8 cellular contexts compared by ENCODE assay signal in the genomic region with DNA sequence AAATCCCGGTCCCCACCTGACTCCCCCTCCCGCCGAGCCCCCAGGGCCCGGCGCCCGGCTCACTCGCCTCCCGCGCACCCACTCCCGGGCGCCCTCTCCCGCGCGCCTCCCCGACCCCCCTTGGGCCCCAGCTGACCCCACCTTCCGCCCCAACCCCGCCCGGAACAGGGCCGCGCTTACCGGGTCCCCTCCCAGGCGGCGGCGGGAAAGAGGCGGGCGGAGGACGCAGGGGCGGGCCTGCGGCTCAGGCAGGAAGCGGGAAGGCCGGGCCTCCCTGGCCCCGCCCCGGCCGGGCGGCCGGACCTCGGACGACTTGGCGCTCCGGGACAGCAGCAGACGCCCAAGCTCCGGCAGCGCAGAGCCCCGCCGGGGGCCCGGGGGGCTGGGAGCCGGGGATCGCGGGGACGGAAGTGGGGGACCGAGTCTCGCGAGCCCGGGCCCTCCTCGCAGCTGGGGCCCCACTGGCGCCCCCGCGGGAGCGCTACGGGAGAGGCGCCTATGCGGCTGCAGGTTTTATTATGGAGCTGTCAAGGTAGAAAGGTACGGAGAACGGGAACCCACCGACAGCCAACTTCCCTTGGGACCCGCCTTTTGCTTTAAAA. TPM values are rescaled to one million over a fixed set of nuclear protein-coding genes. Genes with fewer than 3 reads are reported as not detected.
DNase-seq lines count a peak whose midpoint lies in the region; ATAC-seq and TF ChIP-seq lines count a peak whose summit lies in the region.

Gene SLC41A3 (minus strand): TSS at position 212 of the 602 bp plus-strand sequence. CDS start 15,905 bp downstream, outside the sequence.

- peaks cover 32% of the 10 kb centered on the region for H3K9me3 ChIP-seq in OCI-LY7 (ENCODE audit: low read length)
- H3K9me3 ChIP-seq in mucosa of stomach (ENCODE audit: control insufficient read depth, low read length): no peaks in the 10 kb centered on the region

- H4K20me1 ChIP-seq in OCI-LY7 (ENCODE audit: insufficient read depth, low read length): no peaks in the 10 kb centered on the region

- H3K9ac ChIP-seq in mucosa of stomach (ENCODE audit: low read length): peak within 1 kb of the TSS; percentile 81

- no peaks in the 10 kb centered on the region; the same call in 1 of the 2 replicates for H3K36me3 ChIP-seq in OCI-LY7 (ENCODE audit: insufficient read depth, low read length)
- no peaks in the 10 kb centered on the region for H3K36me3 ChIP-seq in mucosa of stomach (ENCODE audit: control insufficient read depth, insufficient read depth, low read length)

- H2AFZ ChIP-seq in OCI-LY7 (ENCODE audit: low read length): peak within 1 kb of the TSS; percentile 84

- no TSS peak for BruUV-seq in OCI-LY7 (replicated peaks; lab: Mats Ljungman, UMichigan)

- CTCF ChIA-PET in OCI-LY7 (lab: Charles Lee; ENCODE audit: unreplicated experiment): no interaction called here

- H3K27ac ChIP-seq in OCI-LY7 (ENCODE audit: low read depth, low read length, poor library complexity, severe bottlenecking): peak within 1 kb of the TSS; percentile 62

- H3K4me1 ChIP-seq in OCI-LY7 (ENCODE audit: insufficient read depth, low read length, poor library complexity, severe bottlenecking) (peaks cover 7% of the 10 kb centered on the region), mucosa of stomach (ENCODE audit: control insufficient read depth, insufficient read depth, low read length) (peaks cover 7% of the 10 kb centered on the region)

- peak; percentile 91 for ATAC-seq in GM21526 (IDR thresholded peaks at IDR 0.05; ENCODE audit: low FRiP score, unreplicated experiment)

- H3K9me2 ChIP-seq in OCI-LY7 (ENCODE audit: insufficient read depth, low read length): no peaks in the 10 kb centered on the region

- peak; percentile 74 for TF ChIP-seq CTCF in OCI-LY7 (conservative IDR thresholded peaks at IDR 0.05; ENCODE audit: low read length)

- POLR2A ChIA-PET in OCI-LY7 (lab: Charles Lee): interaction anchor here (0.6 to 1.0 kb wide), 7 partner anchors 9 to 454 kb away, joined by 3 to 6 read pairs (median 4); no protein-coding TSS in a partner anchor

- DNase-seq in DMS153 (lab: John Stamatoyannopoulos, UW) (peak; percentile 70), HuH-7.5 (ENCODE audit: low spot score) (peak; percentile 82), OCI-LY7 (ENCODE audit: low spot score) (peak; percentile 90), activated T-cell treated with anti-CD3 and anti-CD28 coated beads for 48 hours (ENCODE audit: low read depth) (peak; percentile 88), erythroblast (lab: John Stamatoyannopoulos, UW) (peak; percentile 89 to 90)
- DNase-seq in stimulated activated CD8-positive, alpha-beta memory T cell treated with anti-CD3 and anti-CD28 coated beads, Interleukin-4, amount 100 ng/mL, for 48 hours: peak; percentile 92

- no peaks in the 10 kb centered on the region for H3K27me3 ChIP-seq in mucosa of stomach (ENCODE audit: control insufficient read depth, insufficient read depth, low read length)

- H3K4me2 ChIP-seq in OCI-LY7 (ENCODE audit: low read length): peak within 1 kb of the TSS; percentile 92

- peak; percentile 41 for TF ChIP-seq POLR2A in erythroblast (IDR thresholded peaks at IDR 0.05; ENCODE audit: low read length)

- H3K4me3 ChIP-seq in OCI-LY7 (ENCODE audit: low read depth, low read length, poor library complexity, severe bottlenecking): peak within 1 kb of the TSS; percentile 89
- H3K4me3 ChIP-seq in mucosa of stomach (ENCODE audit: low read length): peak within 1 kb of the TSS; percentile 49

- H3K79me2 ChIP-seq in OCI-LY7 (ENCODE audit: insufficient read depth, low read depth, low read length): no peaks in the 10 kb centered on the region; the same call in 1 of the 2 replicates

- intact Hi-C loops in OCI-LY7 (cut with micrococcal nuclease; ENCODE audit: unreplicated experiment): loop anchor here (2.0 to 5.0 kb wide), 2 partner anchors 167 to 487 kb away; partner anchors contain the start of gene OSBPL11

RNA-seq across cellular contexts. Expression of gene SLC41A3, which starts in this region (rescaled TPM):
- 26.6 and 35.9 TPM in 2 replicates for total RNA-seq in OCI-LY7 (2014; rRNA removed; shearing (Covaris generic))
- total RNA-seq in OCI-LY7 (2022): 31.9 and 35.3 TPM in 2 replicates

Comparison
In these comparisons a context has a peak if more than half of its experiments do, and no peak if none do; other contexts are left out.
1. Peak in every context shown above with its lines: DNase-seq, ATAC-seq, H3K4me3 ChIP-seq and H3K27ac ChIP-seq.